8 cellular contexts compared by ENCODE assay signal in genomic region chr4:15655223-15656037, GRCh38. TPM values are rescaled to one million over a fixed set of nuclear protein-coding genes. Genes with fewer than 3 reads are reported as not detected.
DNase-seq lines count a peak whose midpoint lies in the region; ATAC-seq and TF ChIP-seq lines count a peak whose summit lies in the region.

FBXL5 (minus strand) TSS chr4:15655357; CDS start chr4:15655287, 70 bp downstream.

- H3K9me3 ChIP-seq in T-helper 17 cell (ENCODE audit: control insufficient read depth, low read length, poor library complexity, severe bottlenecking) (no peaks in the 10 kb centered on the region), right atrium auricular region (no peaks in the 10 kb centered on the region), vagina (no peaks in the 10 kb centered on the region)

- H3K27ac ChIP-seq in right atrium auricular region: peak within 1 kb of the TSS; percentile 99 to 100
- peak within 1 kb of the TSS; percentile 100 for H3K27ac ChIP-seq in rectal smooth muscle tissue (ENCODE audit: low read depth, low read length)
- H3K27ac ChIP-seq in vagina: peak within 1 kb of the TSS; percentile 99

- DNase-seq in GM13976 (ENCODE audit: low spot score) (peak; percentile 94), NCI-H1105 treated with DMSO at 0.1 percent for 48 hours (lab: John Stamatoyannopoulos, UW) (peak; percentile 57), T-helper 17 cell (peak; percentile 84 to 88 (median 85)), amygdala (lab: John Stamatoyannopoulos, UW) (peak in 55 of 56 donors; percentile 11 to 93 (median 71)), right atrium auricular region (ENCODE audit: low spot score) (peak; percentile 73), vagina (ENCODE audit: extremely low spot score in 2 of 2) (peak in 1 of 2 donors; percentile 89)

- H3K4me1 ChIP-seq in right atrium auricular region (peaks cover 0 to 45% of the 10 kb centered on the region in 2 donors), rectal smooth muscle tissue (ENCODE audit: control insufficient read depth, insufficient read depth, low read length) (peaks cover 24% of the 10 kb centered on the region), vagina (peaks cover 38% of the 10 kb centered on the region)

- in situ Hi-C loops in GM13976 (cut with MboI; ENCODE audit: low sequenced_read_pairs, unreplicated experiment): loop anchor here (25.0 kb wide), 2 partner anchors 418 to 643 kb away; partner anchors contain the start of gene CPEB2

- ATAC-seq in HG02678 (IDR thresholded peaks at IDR 0.05; ENCODE audit: unreplicated experiment): peak; percentile 71
- peak; percentile 85 for ATAC-seq in T-helper 17 cell

- peak within 1 kb of the TSS; percentile 99 for H3K9ac ChIP-seq in rectal smooth muscle tissue (ENCODE audit: low read length)

- intact Hi-C loops in vagina (cut with DNase I): loop anchor here (10.0 kb wide), 1 partner anchor 181 kb away; no protein-coding TSS in a partner anchor

- no peaks in the 10 kb centered on the region for H3K27me3 Mint-ChIP-seq in T-helper 17 cell

- H3K36me3 ChIP-seq in right atrium auricular region (no peaks in the 10 kb centered on the region), rectal smooth muscle tissue (ENCODE audit: control insufficient read depth, insufficient read depth, low read length) (no peaks in the 10 kb centered on the region), vagina (no peaks in the 10 kb centered on the region)

- TF ChIP-seq CTCF in GM13976 (IDR thresholded peaks at IDR 0.05; ENCODE audit: borderline replicate concordance, control extremely low read depth, extremely low read depth, insufficient read depth, missing control alignments) (no peak), right atrium auricular region (IDR thresholded peaks at IDR 0.05) (no peak), vagina (IDR thresholded peaks at IDR 0.05) (no peak)

- H3K4me3 ChIP-seq in right atrium auricular region (peak within 1 kb of the TSS; percentile 84 to 87), rectal smooth muscle tissue (ENCODE audit: low read length) (peak within 1 kb of the TSS; percentile 97), vagina (peak within 1 kb of the TSS; percentile 79 to 96)

- H3K4me3 Mint-ChIP-seq in T-helper 17 cell: peak within 1 kb of the TSS; percentile 99

- TF ChIP-seq POLR2A in vagina (IDR thresholded peaks at IDR 0.05): peak in 1 of 2 donors; percentile 93

- peaks cover 26% of the 10 kb centered on the region for H3K4me1 Mint-ChIP-seq in T-helper 17 cell

- no peaks in the 10 kb centered on the region for H3K27me3 ChIP-seq in right atrium auricular region
- H3K27me3 ChIP-seq in rectal smooth muscle tissue (ENCODE audit: control insufficient read depth, insufficient read depth, low read length): no peaks in the 10 kb centered on the region
- H3K27me3 ChIP-seq in vagina: no peaks in the 10 kb centered on the region

- peaks cover 4% of the 10 kb centered on the region for H3K36me3 Mint-ChIP-seq in T-helper 17 cell (ENCODE audit: low read depth)

- H3K27ac Mint-ChIP-seq in T-helper 17 cell: peak within 1 kb of the TSS; percentile 96

RNA-seq across cellular contexts. Expression of gene FBXL5, which starts in this region (rescaled TPM):
- 10 to 100 TPM; 48.7 to 49.9 TPM for total RNA-seq in T-helper 17 cell
- 10 to 100 TPM; 81.0 to 83.1 TPM for total RNA-seq in right atrium auricular region
- total RNA-seq in vagina: 103 TPM
